1 cellular context compared by ENCODE assay signal in genomic region chr14:93017341-93017797, GRCh38.
TF ChIP-seq lines count a peak whose summit lies in the region.

No MANE protein-coding gene starts in this region.

TF ChIP-seq in liver, 16 proteins besides CTCF, POLR2A, EP300 and RAD21 (continued from another document):
- peak; percentile 73 for TF ChIP-seq SP1 (IDR thresholded peaks at IDR 0.05)
- peak; percentile 10 for TF ChIP-seq FOXA1 (IDR thresholded peaks at IDR 0.05)
- peak; percentile 48 for TF ChIP-seq HNF4G (IDR thresholded peaks at IDR 0.05)
- peak; percentile 45 for TF ChIP-seq REST (IDR thresholded peaks at IDR 0.05)
- TF ChIP-seq GABPA (IDR thresholded peaks at IDR 0.05 in 1 of 2, conservative IDR thresholded peaks at IDR 0.05 in 1 of 2), result peak in 1 of 2 donors; percentile 61
- TF ChIP-seq NR2F2 (IDR thresholded peaks at IDR 0.05), result peak; percentile 81
- TF ChIP-seq RXRA (IDR thresholded peaks at IDR 0.05), result peak; percentile 91 to 92
- TF ChIP-seq YY1 (IDR thresholded peaks at IDR 0.05), result peak; percentile 57
- TF ChIP-seq HNF4A (conservative IDR thresholded peaks at IDR 0.05), result peak; percentile 52 to 82
- TF ChIP-seq TAF1 (conservative IDR thresholded peaks at IDR 0.05), result no peak
